Comparison of ENCODE assay signal across 8 cellular contexts in the genomic region with DNA sequence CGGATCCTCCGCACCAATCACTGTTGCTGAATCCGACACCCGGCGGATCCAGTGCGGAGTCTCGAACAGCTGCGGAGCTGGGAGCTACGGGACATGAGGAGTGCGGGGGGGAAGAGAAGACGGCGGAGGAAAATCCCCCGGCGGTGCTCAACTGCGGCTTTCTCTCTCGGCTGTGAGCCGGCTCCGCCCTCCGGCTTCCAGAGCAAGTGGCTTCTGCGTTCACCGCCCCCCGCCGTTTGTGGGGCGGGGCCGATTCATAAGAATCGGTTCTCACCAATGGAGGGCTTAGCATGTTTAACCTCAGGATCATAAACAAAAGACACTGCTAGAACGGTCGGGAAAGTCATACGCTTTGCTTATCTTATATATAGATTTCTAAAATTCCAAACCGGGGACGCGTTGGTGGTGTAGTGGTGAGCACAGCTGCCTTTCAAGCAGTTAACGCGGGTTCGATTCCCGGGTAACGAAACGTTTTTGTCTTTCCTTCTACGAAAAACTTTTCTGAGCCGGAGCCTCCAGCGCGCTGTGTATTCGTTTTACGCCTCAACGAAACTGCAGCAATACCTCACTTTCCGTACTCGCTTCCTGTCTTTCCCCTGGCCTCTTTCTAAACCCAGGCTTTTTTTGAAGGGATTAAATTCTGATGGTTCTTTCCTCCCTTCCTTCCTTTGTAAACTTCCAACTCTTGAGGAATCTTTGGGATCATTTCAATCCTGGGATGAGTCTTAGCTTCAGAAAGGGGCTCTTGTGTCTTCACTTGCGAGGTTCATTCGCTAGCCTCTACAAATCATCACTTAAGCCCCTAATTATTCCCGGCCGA. TPM values are rescaled to one million over a fixed set of nuclear protein-coding genes. Genes with fewer than 3 reads are reported as not detected.
DNase-seq lines count a peak whose midpoint lies in the region; ATAC-seq, FAIRE-seq and TF ChIP-seq lines count a peak whose summit lies in the region.
"Not testable (repeated sequence)": the region's sequence is repeated elsewhere in the genome, so short reads cannot be mapped to it uniquely, and the experiment has no call there.

No MANE protein-coding gene starts in this region.

- H3K9me3 ChIP-seq in BE2C = not testable (repeated sequence)

- DNase-seq in BE2C = peak; percentile 91
- DNase-seq in GM19239 (ENCODE audit: insufficient read length, low spot score) = peak; percentile 79
- DNase-seq in NCI-H526 (lab: John Stamatoyannopoulos, UW) = peak; percentile 99
- peak; percentile 89 for DNase-seq in activated CD4-positive, alpha-beta T cell treated with anti-CD3 and anti-CD28 coated beads, Interleukin-2, amount 50 U/mL, for 1 hour
- peak; percentile 46 for DNase-seq in cortex of kidney (lab: John Stamatoyannopoulos, UW)
- peak; percentile 99 for DNase-seq in kidney tubule cell (ENCODE audit: low spot score)
- peak; percentile 96 for DNase-seq in stimulated activated CD4-positive, alpha-beta T cell treated with anti-CD3 and anti-CD28 coated beads, Interleukin-15, amount 100 ng/mL, for 24 hours

- H3K4me3 ChIP-seq in BE2C (ENCODE audit: low read depth, low read length) = peak overlapping the region; percentile 60

- not testable (repeated sequence) for H3K36me3 ChIP-seq in BE2C

- FAIRE-seq in GM19239 (lab: Jason Lieb, UNC) = peak; percentile 99

- H3K4me1 ChIP-seq in BE2C = not testable (repeated sequence)

- peak; percentile 85 for ATAC-seq in HG03442 (IDR thresholded peaks at IDR 0.05; ENCODE audit: unreplicated experiment)

- not testable (repeated sequence) for H3K27me3 ChIP-seq in BE2C

- not testable (repeated sequence) for TF ChIP-seq CTCF in BE2C (IDR thresholded peaks at IDR 0.05; ENCODE audit: low read depth, low read length)

RNA-seq across cellular contexts. Expression of a gene that starts 18.4 kb away (rescaled TPM):
- not detected for polyA plus RNA-seq in BE2C (2012; ENCODE audit: insufficient read depth, insufficient read length, low read depth)

RNA-seq across cellular contexts. Expression of a gene that starts 50.4 kb away (rescaled TPM):
- not detected for polyA plus RNA-seq in BE2C (2012; ENCODE audit: insufficient read depth, insufficient read length, low read depth)

Comparison
In these comparisons a context has a peak if more than half of its experiments do, and no peak if none do; other contexts are left out.
1. Peak in every context shown above with its lines: DNase-seq, ATAC-seq and H3K4me3 ChIP-seq.
2. DNase-seq: peak in every context shown above with its lines; median percentile 99 in NCI-H526; 99 in kidney tubule cell; 96 in stimulated activated CD4-positive, alpha-beta T cell treated with anti-CD3 and anti-CD28 coated beads, Interleukin-15, amount 100 ng/mL, for 24 hours; 91 in BE2C; 89 in activated CD4-positive, alpha-beta T cell treated with anti-CD3 and anti-CD28 coated beads, Interleukin-2, amount 50 U/mL, for 1 hour; 79 in GM19239; 46 in cortex of kidney.